ENCODE assay signal across 26 cellular contexts in genomic region chr1:81654657-81655056, GRCh38.
"Had no signal": no experiment of that assay in that cellular context is flagged by ENCODE, and none has a peak within 500 bp of the region (broad histone marks: within the 10 kb centered on the region; RNA-seq: fewer than 3 reads in every experiment).

No MANE protein-coding gene starts in this region.

- H3K27me3 ChIP-seq: cardiac muscle cell, colonic mucosa, gastrocnemius medialis, heart left ventricle had no signal

- H3K36me3 ChIP-seq: cardiac muscle cell, colonic mucosa, gastrocnemius medialis, heart left ventricle had no signal

- H3K4me3 ChIP-seq: cardiac muscle cell, colonic mucosa, gastrocnemius medialis, heart left ventricle had no signal

- H3K9me3 ChIP-seq: colonic mucosa, gastrocnemius medialis, heart left ventricle had no signal

- H3K4me1 Mint-ChIP-seq: activated CD4-positive, alpha-beta T cell treated with anti-CD3 and anti-CD28 coated beads for 36 hours; activated CD4-positive, alpha-beta T cell treated with anti-CD3 and anti-CD28 coated beads, Interleukin-2, amount 10 ng/mL, durations not matched to agents 24 days and 14 days; activated CD8-positive, alpha-beta memory T cell treated with anti-CD3 and anti-CD28 coated beads, Interleukin-2, amount 10 ng/mL, durations not matched to agents 7 days and 5 days; activated naive CD4-positive, alpha-beta T cell treated with anti-CD3 and anti-CD28 coated beads, Interleukin-2, amount 10 ng/mL, durations not matched to agents 7 days and 5 days; activated naive CD8-positive, alpha-beta T cell treated with anti-CD3 and anti-CD28 coated beads, Interleukin-2, amount 10 ng/mL, durations not matched to agents 7 days and 5 days had no signal

- H3K27ac Mint-ChIP-seq: activated CD4-positive, alpha-beta memory T cell treated with anti-CD3 and anti-CD28 coated beads for 36 hours; activated CD4-positive, alpha-beta T cell treated with anti-CD3 and anti-CD28 coated beads for 36 hours; activated CD4-positive, alpha-beta T cell treated with anti-CD3 and anti-CD28 coated beads, Interleukin-2, amount 10 ng/mL, durations not matched to agents 24 days and 14 days; activated CD8-positive, alpha-beta memory T cell treated with anti-CD3 and anti-CD28 coated beads, Interleukin-2, amount 10 ng/mL, durations not matched to agents 7 days and 5 days; activated CD8-positive, alpha-beta T cell treated with anti-CD3 and anti-CD28 coated beads, Interleukin-2, amount 10 ng/mL, durations not matched to agents 7 days and 5 days; activated naive CD4-positive, alpha-beta T cell treated with anti-CD3 and anti-CD28 coated beads, Interleukin-2, amount 10 ng/mL, durations not matched to agents 7 days and 5 days; activated naive CD4-positive, alpha-beta T cell treated with anti-CD3 and anti-CD28 coated beads, Interleukin-2, amount 50 U/mL, for 72 hours; activated naive CD8-positive, alpha-beta T cell treated with anti-CD3 and anti-CD28 coated beads, Interleukin-2, amount 10 ng/mL, durations not matched to agents 7 days and 5 days; activated T-helper 1 cell treated with anti-CD3 and anti-CD28 coated beads, Interleukin-12 subunit alpha, Interleukin-12 subunit beta, Interleukin-2, Interleukin-4 antibody, amounts not matched to agents 30 ng/mL and 10 ng/mL and 1 ng/mL, durations not matched to agents 14 hours and 24 hours and 36 hours; activated T-helper 2 cell treated with anti-CD3 and anti-CD28 coated beads, Interferon-gamma antibody, Interleukin-2, Interleukin-4, amounts not matched to agents 10 μg/mL and 5 μg/mL and 100 μg/mL, durations not matched to agents 14 hours and 24 hours and 36 hours; effector memory CD8-positive, alpha-beta T cell had no signal

- H3K27ac ChIP-seq: cardiac muscle cell, colonic mucosa, gastrocnemius medialis, heart left ventricle had no signal

- H3K4me3 Mint-ChIP-seq: activated CD4-positive, alpha-beta memory T cell treated with anti-CD3 and anti-CD28 coated beads for 36 hours; activated CD4-positive, alpha-beta T cell treated with anti-CD3 and anti-CD28 coated beads for 36 hours; activated CD4-positive, alpha-beta T cell treated with anti-CD3 and anti-CD28 coated beads, Interleukin-2, amount 10 ng/mL, durations not matched to agents 24 days and 14 days; activated CD8-positive, alpha-beta memory T cell treated with anti-CD3 and anti-CD28 coated beads, Interleukin-2, amount 10 ng/mL, durations not matched to agents 7 days and 5 days; activated CD8-positive, alpha-beta T cell treated with anti-CD3 and anti-CD28 coated beads, Interleukin-2, amount 10 ng/mL, durations not matched to agents 7 days and 5 days; activated naive CD4-positive, alpha-beta T cell treated with anti-CD3 and anti-CD28 coated beads, Interleukin-2, amount 10 ng/mL, durations not matched to agents 7 days and 5 days; activated naive CD8-positive, alpha-beta T cell treated with anti-CD3 and anti-CD28 coated beads, Interleukin-2, amount 10 ng/mL, durations not matched to agents 7 days and 5 days; activated T-helper 1 cell treated with anti-CD3 and anti-CD28 coated beads, Interleukin-12 subunit alpha, Interleukin-12 subunit beta, Interleukin-2, Interleukin-4 antibody, amounts not matched to agents 30 ng/mL and 10 ng/mL and 1 ng/mL, durations not matched to agents 14 hours and 24 hours and 36 hours; effector memory CD8-positive, alpha-beta T cell had no signal

- H3K9me3 Mint-ChIP-seq: activated CD4-positive, alpha-beta T cell treated with anti-CD3 and anti-CD28 coated beads, Interleukin-2, amount 10 ng/mL, durations not matched to agents 24 days and 14 days; activated naive CD8-positive, alpha-beta T cell treated with anti-CD3 and anti-CD28 coated beads, Interleukin-2, amount 10 ng/mL, durations not matched to agents 7 days and 5 days; activated T-helper 1 cell treated with anti-CD3 and anti-CD28 coated beads, Interleukin-12 subunit alpha, Interleukin-12 subunit beta, Interleukin-2, Interleukin-4 antibody, amounts not matched to agents 30 ng/mL and 10 ng/mL and 1 ng/mL, durations not matched to agents 14 hours and 24 hours and 36 hours had no signal

- H3K4me1 ChIP-seq: colonic mucosa, gastrocnemius medialis had no signal

- DNase-seq: activated CD4-positive, alpha-beta memory T cell treated with anti-CD3 and anti-CD28 coated beads for 36 hours; activated CD4-positive, alpha-beta T cell treated with anti-CD3 and anti-CD28 coated beads for 36 hours; activated CD4-positive, alpha-beta T cell treated with anti-CD3 and anti-CD28 coated beads, Interleukin-2, amount 10 ng/mL, durations not matched to agents 24 days and 14 days; activated CD4-positive, CD25-positive, alpha-beta regulatory T cell; activated CD4-positive, CD25-positive, alpha-beta regulatory T cell treated with anti-CD3 and anti-CD28 coated beads, Interleukin-2, amount 50 U/mL, for 72 hours; activated CD8-positive, alpha-beta memory T cell treated with anti-CD3 and anti-CD28 coated beads, Interleukin-2, amount 10 ng/mL, durations not matched to agents 7 days and 5 days; activated CD8-positive, alpha-beta memory T cell treated with anti-CD3 and anti-CD28 coated beads, Interleukin-2, amount 50 U/mL, for 4 hours; activated CD8-positive, alpha-beta T cell treated with anti-CD3 and anti-CD28 coated beads, Interleukin-2, amount 10 ng/mL, durations not matched to agents 7 days and 5 days; activated effector memory CD4-positive, alpha-beta T cell treated with anti-CD3 and anti-CD28 coated beads, Interleukin-2, amount 50 U/mL, for 16 hours; activated naive CD4-positive, alpha-beta T cell treated with anti-CD3 and anti-CD28 coated beads, Interleukin-2, amount 10 ng/mL, durations not matched to agents 7 days and 5 days; activated naive CD8-positive, alpha-beta T cell treated with anti-CD3 and anti-CD28 coated beads, Interleukin-2, amount 10 ng/mL, durations not matched to agents 7 days and 5 days; activated T-cell treated with anti-CD3 and anti-CD28 coated beads, Interleukin-2, amount 50 U/mL, for 1 hour; activated T-cell treated with anti-CD3 and anti-CD28 coated beads, Interleukin-2, amount 50 U/mL, for 48 hours; central memory CD4-positive, alpha-beta T cell; cerebellar nuclear complex; colonic mucosa; effector memory CD8-positive, alpha-beta T cell; foreskin fibroblast; gastrocnemius medialis; glutamatergic neuron; heart left ventricle; T-helper 2 cell had no signal

- H3K27me3 Mint-ChIP-seq: activated CD4-positive, alpha-beta memory T cell treated with anti-CD3 and anti-CD28 coated beads for 36 hours; activated CD4-positive, alpha-beta T cell treated with anti-CD3 and anti-CD28 coated beads for 36 hours; activated CD4-positive, alpha-beta T cell treated with anti-CD3 and anti-CD28 coated beads, Interleukin-2, amount 10 ng/mL, durations not matched to agents 24 days and 14 days; activated CD8-positive, alpha-beta memory T cell treated with anti-CD3 and anti-CD28 coated beads, Interleukin-2, amount 10 ng/mL, durations not matched to agents 7 days and 5 days; activated naive CD4-positive, alpha-beta T cell treated with anti-CD3 and anti-CD28 coated beads, Interleukin-2, amount 10 ng/mL, durations not matched to agents 7 days and 5 days; activated naive CD8-positive, alpha-beta T cell treated with anti-CD3 and anti-CD28 coated beads, Interleukin-2, amount 10 ng/mL, durations not matched to agents 7 days and 5 days; effector memory CD8-positive, alpha-beta T cell had no signal

- H3K36me3 Mint-ChIP-seq: activated CD4-positive, alpha-beta memory T cell treated with anti-CD3 and anti-CD28 coated beads for 36 hours; activated CD8-positive, alpha-beta memory T cell treated with anti-CD3 and anti-CD28 coated beads, Interleukin-2, amount 10 ng/mL, durations not matched to agents 7 days and 5 days; activated naive CD4-positive, alpha-beta T cell treated with anti-CD3 and anti-CD28 coated beads, Interleukin-2, amount 10 ng/mL, durations not matched to agents 7 days and 5 days; activated naive CD8-positive, alpha-beta T cell treated with anti-CD3 and anti-CD28 coated beads, Interleukin-2, amount 10 ng/mL, durations not matched to agents 7 days and 5 days had no signal

- ATAC-seq: activated CD4-positive, alpha-beta T cell treated with anti-CD3 and anti-CD28 coated beads for 36 hours; activated CD8-positive, alpha-beta memory T cell treated with anti-CD3 and anti-CD28 coated beads, Interleukin-2, amount 10 ng/mL, durations not matched to agents 7 days and 5 days; activated CD8-positive, alpha-beta T cell treated with anti-CD3 and anti-CD28 coated beads, Interleukin-2, amount 10 ng/mL, durations not matched to agents 7 days and 5 days; activated naive CD4-positive, alpha-beta T cell treated with anti-CD3 and anti-CD28 coated beads, Interleukin-2, amount 50 U/mL, for 72 hours; effector memory CD8-positive, alpha-beta T cell; gastrocnemius medialis; heart left ventricle had no signal
